In genomic region chr11:308037-308708, GRCh38 we compare ENCODE assay signal across 1 cellular context.
A peak's percentile ranks its signal among the peaks of the same experiment; 100 is the strongest.
TF ChIP-seq lines count a peak whose summit lies in the region.
"Not testable (repeated sequence)": the region's sequence is repeated elsewhere in the genome, so short reads cannot be mapped to it uniquely, and the experiment has no call there.

No MANE protein-coding gene starts in this region.

TF ChIP-seq in K562, 482 proteins besides CTCF, POLR2A, EP300 and RAD21:
- TF ChIP-seq ETV6 (IDR thresholded peaks at IDR 0.05; ENCODE audit: borderline replicate concordance in 1 of 2, low read depth in 2 of 2, low read length in 1 of 2) (peak in 1 of 2 experiments; percentile 69; a peak in 1 of 4 replicates), CEBPG (tag; conservative IDR thresholded peaks at IDR 0.05 in 1 of 2, IDR thresholded peaks at IDR 0.05 in 1 of 2) (0 out of 4 replicates have a peak, but pooled peaks of 1 of the 2 experiments have one; percentile 22), ZBTB11 (CRISPR knock-in tag; IDR thresholded peaks at IDR 0.05) (0 out of 6 replicates have a peak, but pooled peaks of 1 of the 3 experiments have one; percentile 49), CEBPB (tag; IDR thresholded peaks at IDR 0.05) (peak; percentile 62), POLR2G (IDR thresholded peaks at IDR 0.05; ENCODE audit: low read depth, low read length) (peak; percentile 33; the same call in 1 of the 2 replicates), MYC (IDR thresholded peaks at IDR 0.05; ENCODE audit: low read depth, low read length) (peak; percentile 16; the same call in 1 of the 2 replicates), MNT (conservative IDR thresholded peaks at IDR 0.05) (0 out of 4 replicates have a peak, but pooled peaks of 1 of the 2 experiments have one; percentile 40), SPI1 (IDR thresholded peaks at IDR 0.05; ENCODE audit: borderline replicate concordance, low read depth, low read length) (peak; percentile 19; the same call in 1 of the 2 replicates), VEZF1 (CRISPR knock-in tag; IDR thresholded peaks at IDR 0.05) (peak; percentile 62), SUPT5H (IDR thresholded peaks at IDR 0.05) (0 out of 2 replicates have a peak, but pooled peaks have one; percentile 38), ZBTB40 (IDR thresholded peaks at IDR 0.05) (peak; percentile 67), GABPA (tag; conservative IDR thresholded peaks at IDR 0.05; ENCODE audit: low read depth) (peak; percentile 57), RBFOX2 (IDR thresholded peaks at IDR 0.05; ENCODE audit: low read depth, low read length) (peak; percentile 37; the same call in 1 of the 2 replicates), MEIS2 (IDR thresholded peaks at IDR 0.05; ENCODE audit: partially characterized antibody) (peak; percentile 24), HMBOX1 (IDR thresholded peaks at IDR 0.05) (peak; percentile 66), ZNF592 (IDR thresholded peaks at IDR 0.05) (peak; percentile 54; the same call in 1 of the 2 replicates), CTCFL (IDR thresholded peaks at IDR 0.05; ENCODE audit: borderline replicate concordance, insufficient read depth, low read depth, low read length, poor library complexity, severe bottlenecking) (peak; percentile 32), TEAD4 (IDR thresholded peaks at IDR 0.05; ENCODE audit: low read length) (peak; percentile 12; the same call in 1 of the 2 replicates), PHF8 (IDR thresholded peaks at IDR 0.05; ENCODE audit: borderline replicate concordance, low read length) (peak; percentile 21; the same call in 1 of the 2 replicates), RBBP5 (IDR thresholded peaks at IDR 0.05; ENCODE audit: borderline replicate concordance, insufficient read depth, low read length, poor library complexity, severe bottlenecking) (peak; percentile 27)
- not testable (repeated sequence) for TF ChIP-seq ETV6 (CRISPR knock-in tag; IDR thresholded peaks at IDR 0.05; ENCODE audit: borderline replicate concordance); CEBPG (CRISPR knock-in tag; IDR thresholded peaks at IDR 0.05); MYC (CRISPR knock-in tag; IDR thresholded peaks at IDR 0.05; ENCODE audit: borderline replicate concordance, low read depth); ZBTB40 (CRISPR knock-in tag; IDR thresholded peaks at IDR 0.05); TEAD4 (CRISPR knock-in tag; IDR thresholded peaks at IDR 0.05; ENCODE audit: borderline replicate concordance)
